17 cellular contexts compared by ENCODE assay signal in the genomic region with DNA sequence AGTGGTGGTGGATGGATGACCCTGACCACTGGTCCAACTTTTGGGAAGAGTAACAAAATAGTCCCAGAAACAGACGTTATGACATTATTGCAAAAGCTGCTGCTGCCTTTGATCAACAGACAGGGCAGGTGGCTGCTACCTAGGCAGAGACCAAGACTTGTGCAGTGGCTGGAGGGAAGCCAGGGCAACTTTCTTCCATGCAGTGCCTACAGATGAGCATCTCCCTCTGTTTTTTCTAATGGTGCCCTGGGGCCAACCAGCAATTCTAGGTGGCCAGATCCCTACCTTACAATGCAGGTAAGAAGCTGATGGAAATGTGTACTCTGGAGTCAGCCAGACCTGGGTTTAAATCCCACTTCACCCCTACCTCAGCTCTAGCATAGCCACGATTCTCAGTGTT.
DNase-seq lines count a peak whose midpoint lies in the region; ATAC-seq and TF ChIP-seq lines count a peak whose summit lies in the region.
"Had no signal": no experiment of that assay in that cellular context is flagged by ENCODE, and none has a peak within 500 bp of the region (broad histone marks: within the 10 kb centered on the region; RNA-seq: fewer than 3 reads in every experiment).

No MANE protein-coding gene starts in this region.

- no peak overlapping the region for H3K27ac Mint-ChIP-seq in osteocyte (ENCODE audit: unreplicated experiment)
- H3K27ac Mint-ChIP-seq in activated naive CD4-positive, alpha-beta T cell treated with anti-CD3 and anti-CD28 coated beads, Interleukin-2, amount 50 U/mL, for 72 hours: no peak overlapping the region
- H3K27ac Mint-ChIP-seq: B cell; CD4-positive, alpha-beta T cell; CD8-positive, alpha-beta T cell had no signal

- H3K4me3 Mint-ChIP-seq in osteocyte (ENCODE audit: unreplicated experiment): no peak overlapping the region
- H3K4me3 Mint-ChIP-seq: B cell; CD4-positive, alpha-beta T cell; CD8-positive, alpha-beta T cell had no signal

- no peak for ATAC-seq in activated naive CD4-positive, alpha-beta T cell treated with anti-CD3 and anti-CD28 coated beads, Interleukin-2, amount 50 U/mL, for 72 hours
- no peak for ATAC-seq in HG03432 (IDR thresholded peaks at IDR 0.05; ENCODE audit: unreplicated experiment)
- ATAC-seq: A549; CD8-positive, alpha-beta T cell; GM12878 had no signal

- peaks cover 10% of the 10 kb centered on the region for H3K9me3 Mint-ChIP-seq in osteocyte (ENCODE audit: unreplicated experiment)
- no peaks in the 10 kb centered on the region for H3K9me3 Mint-ChIP-seq in activated naive CD4-positive, alpha-beta T cell treated with anti-CD3 and anti-CD28 coated beads, Interleukin-2, amount 50 U/mL, for 72 hours
- H3K9me3 Mint-ChIP-seq: CD4-positive, alpha-beta T cell; CD8-positive, alpha-beta T cell had no signal

- peaks cover 10% of the 10 kb centered on the region for H3K4me1 Mint-ChIP-seq in osteocyte (ENCODE audit: unreplicated experiment)

- no peaks in the 10 kb centered on the region for H3K36me3 Mint-ChIP-seq in osteocyte (ENCODE audit: unreplicated experiment)
- H3K36me3 Mint-ChIP-seq in activated naive CD4-positive, alpha-beta T cell treated with anti-CD3 and anti-CD28 coated beads, Interleukin-2, amount 50 U/mL, for 72 hours: no peaks in the 10 kb centered on the region
- H3K36me3 Mint-ChIP-seq: CD8-positive, alpha-beta T cell had no signal

- DNase-seq in DMS 273 (lab: John Stamatoyannopoulos, UW; ENCODE audit: unreplicated experiment) (peak; percentile 81), DMS 273 treated with DMSO at 0.1 percent for 48 hours (lab: John Stamatoyannopoulos, UW) (no peak), ELF-1 (ENCODE audit: low read depth, low spot score) (peak; percentile 8), iPS-NIHi7 (ENCODE audit: extremely low spot score) (peak; percentile 7), osteocyte (ENCODE audit: extremely low spot score, unreplicated experiment) (peak; percentile 53)
- DNase-seq in activated naive CD4-positive, alpha-beta T cell treated with anti-CD3 and anti-CD28 coated beads, Interleukin-2, amount 50 U/mL, for 72 hours (ENCODE audit: low spot score in 2 of 2): no peak
- DNase-seq: AML-193; Caco-2; Calu3; CD4-positive, alpha-beta T cell; CD8-positive, alpha-beta T cell; DMS79 treated with DMSO at 0.1 percent for 48 hours; GDM1 had no signal

- peaks cover 3% of the 10 kb centered on the region for H3K27me3 Mint-ChIP-seq in osteocyte (ENCODE audit: unreplicated experiment)

- TF ChIP-seq CTCF in osteocyte (IDR thresholded peaks at IDR 0.05): no peak

Comparison
In these comparisons a context has a peak if more than half of its experiments do, and no peak if none do; other contexts are left out.
1. DNase-seq: peak in DMS 273 (single experiment), ELF-1 (single experiment), iPS-NIHi7 (single experiment) and osteocyte (single experiment); none in DMS 273 treated with DMSO at 0.1 percent for 48 hours (single experiment) and activated naive CD4-positive, alpha-beta T cell treated with anti-CD3 and anti-CD28 coated beads, Interleukin-2, amount 50 U/mL, for 72 hours (0 of 2).